16 cellular contexts compared by ENCODE assay signal in the genomic region with DNA sequence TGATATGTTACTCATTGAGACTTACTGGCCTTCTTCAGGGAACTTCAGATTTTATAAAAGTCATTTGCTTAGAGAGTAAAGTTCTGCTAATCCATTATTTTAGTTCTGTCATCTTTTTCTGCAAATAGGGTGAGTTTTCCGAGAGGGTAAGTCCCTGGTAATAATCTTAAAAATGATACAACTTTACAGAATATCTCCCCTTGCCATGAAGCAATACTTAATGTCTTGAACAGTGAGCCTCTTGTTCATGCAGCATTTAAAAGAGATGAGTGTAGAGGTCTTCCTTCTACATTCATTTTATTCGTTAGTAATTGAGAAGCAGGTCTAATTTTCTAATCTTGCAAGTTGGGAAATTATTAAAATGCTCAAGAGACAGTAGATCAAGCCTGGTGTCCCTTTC. TPM values are rescaled to one million over a fixed set of nuclear protein-coding genes. Genes with fewer than 3 reads are reported as not detected.
DNase-seq lines count a peak whose midpoint lies in the region; ATAC-seq and TF ChIP-seq lines count a peak whose summit lies in the region.
"Had no signal": no experiment of that assay in that cellular context is flagged by ENCODE, and none has a peak within 500 bp of the region (broad histone marks: within the 10 kb centered on the region; RNA-seq: fewer than 3 reads in every experiment).

No MANE protein-coding gene starts in this region.

- no peaks in the 10 kb centered on the region for H3K27me3 ChIP-seq in CD4-positive, alpha-beta memory T cell (ENCODE audit: insufficient read depth, low read length)
- H3K27me3 ChIP-seq in Karpas-422 (ENCODE audit: low read length) (no peaks in the 10 kb centered on the region), sigmoid colon (no peaks in the 10 kb centered on the region), hepatocyte (no peaks in the 10 kb centered on the region)
- H3K27me3 ChIP-seq: foreskin keratinocyte had no signal

- DNase-seq in CD4-positive, alpha-beta memory T cell, result no peak
- DNase-seq in Karpas-422 (no peak), chondrocyte (ENCODE audit: low spot score) (no peak), sigmoid colon (no peak), hepatocyte (ENCODE audit: low spot score) (no peak), T1000 (lab: John Stamatoyannopoulos, UW) (no peak)
- DNase-seq: activated CD4-positive, alpha-beta T cell treated with anti-CD3 and anti-CD28 coated beads for 1 hour; Calu3; foreskin keratinocyte; NCI-H1417 treated with DMSO at 0.1 percent for 48 hours; NCI-H510A treated with DMSO at 0.1 percent for 48 hours; stimulated activated CD4-positive, alpha-beta T cell treated with anti-CD3 and anti-CD28 coated beads, Interleukin-15, amount 100 ng/mL, for 24 hours had no signal

- TF ChIP-seq EP300 in sigmoid colon (IDR thresholded peaks at IDR 0.05), result no peak

- H3K36me3 ChIP-seq in CD4-positive, alpha-beta memory T cell (ENCODE audit: insufficient read depth, low read length), result no peaks in the 10 kb centered on the region
- H3K36me3 ChIP-seq in Karpas-422 (ENCODE audit: insufficient read depth, low read length) (peaks cover 46% of the 10 kb centered on the region), sigmoid colon (peaks cover 0 to 9% (median 0%) of the 10 kb centered on the region in 4 donors), hepatocyte (replicated peaks; ENCODE audit: insufficient read depth, low read depth) (no peaks in the 10 kb centered on the region)

- H3K27ac ChIP-seq in CD4-positive, alpha-beta memory T cell (ENCODE audit: low read depth, low read length), result peak overlapping the region; percentile 18
- peak overlapping the region; percentile 67 for H3K27ac ChIP-seq in Karpas-422 (ENCODE audit: low read length)
- peak overlapping the region; percentile 58 to 78 (median 66) for H3K27ac ChIP-seq in sigmoid colon
- no peak overlapping the region for H3K27ac ChIP-seq in hepatocyte
- H3K27ac ChIP-seq: foreskin keratinocyte had no signal

- H3K36me3 Mint-ChIP-seq in CD4-positive, alpha-beta memory T cell, result peaks cover 18 to 55% of the 10 kb centered on the region in 2 donors
- peaks cover 7% of the 10 kb centered on the region for H3K36me3 Mint-ChIP-seq in chondrocyte (ENCODE audit: low read depth)

- CTCF ChIA-PET in CD4-positive, alpha-beta memory T cell (lab: Charles Lee; ENCODE audit: partially characterized antibody), result no interaction called here

- intact Hi-C loops in CD4-positive, alpha-beta memory T cell (cut with micrococcal nuclease), result loop anchor here (5.0 kb wide), 1 partner anchor 61 kb away; no protein-coding TSS in a partner anchor
- intact Hi-C loops in sigmoid colon (cut with DNase I), result no loop called here

- H3K9me3 Mint-ChIP-seq in CD4-positive, alpha-beta memory T cell, result peaks cover 0 to 2% (median 0%) of the 10 kb centered on the region in 8 donors
- no peaks in the 10 kb centered on the region for H3K9me3 Mint-ChIP-seq in chondrocyte (ENCODE audit: low read depth)

- H3K4me3 ChIP-seq in CD4-positive, alpha-beta memory T cell (ENCODE audit: low read length in 2 of 2), result no peak overlapping the region
- H3K4me3 ChIP-seq in Karpas-422 (ENCODE audit: low read length) (no peak overlapping the region), sigmoid colon (no peak overlapping the region), hepatocyte (no peak overlapping the region)

- TF ChIP-seq CTCF in chondrocyte (IDR thresholded peaks at IDR 0.05) (no peak), sigmoid colon (IDR thresholded peaks at IDR 0.05) (no peak), hepatocyte (IDR thresholded peaks at IDR 0.05; ENCODE audit: poor library complexity) (no peak)

- H3K4me1 Mint-ChIP-seq in CD4-positive, alpha-beta memory T cell, result peaks cover 64 to 93% (median 76%) of the 10 kb centered on the region in 4 donors
- H3K4me1 Mint-ChIP-seq in chondrocyte (ENCODE audit: low read depth), result peaks cover 71% of the 10 kb centered on the region

- no peaks in the 10 kb centered on the region for H3K27me3 Mint-ChIP-seq in CD4-positive, alpha-beta memory T cell
- H3K27me3 Mint-ChIP-seq in chondrocyte (ENCODE audit: low read depth), result no peaks in the 10 kb centered on the region

- H3K79me2 ChIP-seq in Karpas-422 (ENCODE audit: low read length), result peaks cover 99% of the 10 kb centered on the region
- H3K79me2 ChIP-seq in hepatocyte, result peaks cover 93% of the 10 kb centered on the region

- H2AFZ ChIP-seq in Karpas-422 (ENCODE audit: low read length) (no peak overlapping the region), hepatocyte (no peak overlapping the region)

- peak overlapping the region in 6 of 8 donors; percentile 46 to 85 (median 64) for H3K4me3 Mint-ChIP-seq in CD4-positive, alpha-beta memory T cell
- no peak overlapping the region for H3K4me3 Mint-ChIP-seq in chondrocyte (ENCODE audit: unreplicated experiment)
- H3K4me3 Mint-ChIP-seq: neural crest cell had no signal

- POLR2A ChIA-PET in CD4-positive, alpha-beta memory T cell (lab: Charles Lee; ENCODE audit: partially characterized antibody), result interaction anchor here (1.1 to 1.2 kb wide), 2 partner anchors 52 to 131 kb away, joined by 3 read pairs; a partner anchor contains a TSS

- H4K20me1 ChIP-seq in Karpas-422 (ENCODE audit: insufficient read depth, low read depth, low read length) (no peaks in the 10 kb centered on the region), hepatocyte (ENCODE audit: insufficient read depth, poor library complexity, severe bottlenecking) (peaks cover 8% of the 10 kb centered on the region)

- H3K4me1 ChIP-seq in CD4-positive, alpha-beta memory T cell (ENCODE audit: insufficient read depth, low read length), result peaks cover 98% of the 10 kb centered on the region
- peaks cover 67% of the 10 kb centered on the region for H3K4me1 ChIP-seq in Karpas-422 (ENCODE audit: low read length)
- peaks cover 0 to 87% (median 70%) of the 10 kb centered on the region in 4 donors for H3K4me1 ChIP-seq in sigmoid colon
- no peaks in the 10 kb centered on the region for H3K4me1 ChIP-seq in hepatocyte (ENCODE audit: insufficient read depth)
- H3K4me1 ChIP-seq: foreskin keratinocyte had no signal

- no peak for ATAC-seq in HG02938 (IDR thresholded peaks at IDR 0.05; ENCODE audit: unreplicated experiment)
- no peak for ATAC-seq in GM18909 (IDR thresholded peaks at IDR 0.05; ENCODE audit: poor library complexity, unreplicated experiment)
- ATAC-seq: foreskin keratinocyte, Right ventricle myocardium inferior had no signal

- peak overlapping the region in 6 of 7 donors; percentile 53 to 93 (median 76) for H3K27ac Mint-ChIP-seq in CD4-positive, alpha-beta memory T cell
- H3K27ac Mint-ChIP-seq in chondrocyte (ENCODE audit: unreplicated experiment), result peak overlapping the region; percentile 87

- peak overlapping the region; percentile 23 for H3K4me2 ChIP-seq in Karpas-422 (ENCODE audit: low read depth, low read length, poor library complexity, severe bottlenecking)
- H3K4me2 ChIP-seq in hepatocyte, result no peak overlapping the region

- no peak for TF ChIP-seq POLR2A in sigmoid colon (IDR thresholded peaks at IDR 0.05)

- WGBS in sigmoid colon, 2 donors, result 84% methylated on average over 2 of the region's 2 CpGs
- WGBS in hepatocyte (ENCODE audit: low lambda C conversion rate, missing lambda C conversion rate), result 85% methylated on average over 2 of the region's 2 CpGs

- H3K9me2 ChIP-seq in Karpas-422 (replicated peaks; ENCODE audit: insufficient read depth, low read length) (no peaks in the 10 kb centered on the region), hepatocyte (replicated peaks; ENCODE audit: insufficient read depth) (no peaks in the 10 kb centered on the region)

- no peak overlapping the region for H3K9ac ChIP-seq in Karpas-422 (ENCODE audit: low read length)

- no peaks in the 10 kb centered on the region for H3K9me3 ChIP-seq in CD4-positive, alpha-beta memory T cell (ENCODE audit: control insufficient read depth in 1 of 2, low read length in 2 of 2)
- H3K9me3 ChIP-seq in Karpas-422 (ENCODE audit: low read length) (no peaks in the 10 kb centered on the region), sigmoid colon (no peaks in the 10 kb centered on the region), hepatocyte (ENCODE audit: low read depth) (no peaks in the 10 kb centered on the region)

RNA-seq across cellular contexts. Expression of a gene that starts 52.6 kb away (rescaled TPM):
- 100 to 1,000 TPM; 420 to 430 TPM for total RNA-seq in CD4-positive, alpha-beta memory T cell
- 100 to 1,000 TPM; 289 to 302 TPM for polyA plus RNA-seq in CD4-positive, alpha-beta memory T cell
- 172 and 265 TPM in 2 replicates for total RNA-seq in Karpas-422 (2014; rRNA removed; shearing (Covaris generic); ENCODE audit: low replicate concordance)
- total RNA-seq in chondrocyte (164 to 177 TPM (median 166 TPM) in 3 replicates), sigmoid colon (100 to 1,000 TPM; 602 to 898 (median 756) TPM), hepatocyte (98.5 and 104 TPM in 2 replicates)
- polyA plus RNA-seq in sigmoid colon (10 to 100 TPM; 60.5 to 74.7 (median 67.3) TPM), hepatocyte (20.5 and 27.9 TPM in 2 replicates)
